In the genomic region with DNA sequence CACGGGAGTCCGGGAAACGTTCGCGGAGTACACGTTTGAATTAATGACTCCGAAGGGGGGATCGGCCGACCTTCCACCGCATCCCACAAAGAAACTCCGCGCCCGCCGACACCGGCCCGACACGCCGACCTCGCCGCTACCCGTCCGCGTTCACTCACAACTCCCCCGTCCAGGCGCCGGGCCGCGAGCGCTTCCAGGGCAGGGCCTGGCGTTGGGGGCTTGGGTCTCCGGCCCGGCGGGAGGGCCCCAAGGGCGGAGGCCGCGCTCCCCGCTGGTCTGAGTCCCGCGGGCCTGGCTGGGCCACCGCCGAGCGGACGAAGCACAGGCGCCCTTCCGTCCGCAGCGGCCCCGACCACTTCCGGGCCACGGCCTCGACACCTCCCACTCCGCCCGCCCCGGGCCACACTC, we compare ENCODE assay signal across 8 cellular contexts. TPM values are rescaled to one million over a fixed set of nuclear protein-coding genes. Genes with fewer than 3 reads are reported as not detected.
DNase-seq lines count a peak whose midpoint lies in the region; ATAC-seq and TF ChIP-seq lines count a peak whose summit lies in the region.
"Not testable (repeated sequence)": the region's sequence is repeated elsewhere in the genome, so short reads cannot be mapped to it uniquely, and the experiment has no call there.

No MANE protein-coding gene starts in this region.

- intact Hi-C loops in psoas muscle (cut with DNase I) = loop anchor here in 1 of 2 donors (5.0 kb wide), 1 partner anchor 70 kb away; no protein-coding TSS in a partner anchor

- peaks cover 28% of the 10 kb centered on the region for H3K4me1 ChIP-seq in psoas muscle

- peak overlapping the region; percentile 99 for H3K27ac ChIP-seq in caudate nucleus (ENCODE audit: low read depth, low read length)
- peak overlapping the region; percentile 97 for H3K27ac ChIP-seq in psoas muscle

- peak overlapping the region; percentile 93 for H3K4me3 ChIP-seq in iPS-18c (ENCODE audit: insufficient read depth, low read depth, low read length)
- H3K4me3 ChIP-seq in psoas muscle = peak overlapping the region; percentile 73

- WGBS in psoas muscle, 3 donors = 0 to 1% (median 1%) methylated on average over 30 to 54 of the region's 54 CpGs

- H3K9me3 ChIP-seq in iPS-18c (ENCODE audit: control insufficient read depth, insufficient read depth, low read length); psoas muscle: not testable (repeated sequence)

- DNase-seq in AG08395 (ENCODE audit: low spot score) (peak; percentile 42), KG1 (lab: John Stamatoyannopoulos, UW) (peak; percentile 68), UCSD-AML1 (lab: John Stamatoyannopoulos, UW; ENCODE audit: unreplicated experiment) (peak; percentile 90), caudate nucleus (lab: John Stamatoyannopoulos, UW) (peak in 3 of 61 donors; percentile 61 to 78 (median 76))
- not testable (repeated sequence) for DNase-seq in psoas muscle

- ATAC-seq in GM18909 (IDR thresholded peaks at IDR 0.05; ENCODE audit: poor library complexity, unreplicated experiment) = peak; percentile 70
- ATAC-seq in HG02642 (IDR thresholded peaks at IDR 0.05; ENCODE audit: poor library complexity, unreplicated experiment) = peak; percentile 71
- ATAC-seq in psoas muscle = peak; percentile 82 to 89 (median 86)

- TF ChIP-seq CTCF in psoas muscle (IDR thresholded peaks at IDR 0.05) = not testable (repeated sequence)

- peaks cover 9 to 30% of the 10 kb centered on the region in 2 donors for H3K36me3 ChIP-seq in psoas muscle (ENCODE audit: insufficient read depth in 1 of 2, low read depth in 1 of 2)

- not testable (repeated sequence) for H3K27me3 ChIP-seq in psoas muscle (ENCODE audit: insufficient read depth in 3 of 3, low read length in 2 of 3)

RNA-seq across cellular contexts. Expression of gene RNPS1, which starts 0.4 kb away (rescaled TPM):
- total RNA-seq in psoas muscle = 100 to 1,000 TPM; 165 to 251 (median 187) TPM
- polyA plus RNA-seq in psoas muscle = 100 to 1,000 TPM; 193 to 441 (median 352) TPM

RNA-seq across cellular contexts. Expression of gene ECI1, which starts 16.1 kb away (rescaled TPM):
- total RNA-seq in psoas muscle = 100 to 1,000 TPM; 103 to 143 (median 126) TPM
- 100 to 1,000 TPM in 2 of 3 donors, 10 to 100 TPM in 1; 81.7 to 205 (median 183) TPM for polyA plus RNA-seq in psoas muscle

RNA-seq across cellular contexts. Expression of gene DNASE1L2, which starts 31.3 kb away (rescaled TPM):
- total RNA-seq in psoas muscle = 1 to 10 TPM in 1 of 4 donors, under 1 TPM in 3; 0.28 to 1.2 (median 0.60) TPM
- under 1 TPM; 0.17 to 0.35 (median 0.30) TPM for polyA plus RNA-seq in psoas muscle

RNA-seq across cellular contexts. Expression of gene E4F1, which starts 44.1 kb away (rescaled TPM):
- 10 to 100 TPM; 11.1 to 22.9 (median 12.8) TPM for total RNA-seq in psoas muscle
- 10 to 100 TPM; 16.8 to 21.8 (median 19.1) TPM for polyA plus RNA-seq in psoas muscle

RNA-seq across cellular contexts. Expression of gene PGP, which starts 52.9 kb away (rescaled TPM):
- 10 to 100 TPM; 27.2 to 35.9 (median 29.8) TPM for total RNA-seq in psoas muscle
- 10 to 100 TPM; 20.9 to 27.4 (median 24.0) TPM for polyA plus RNA-seq in psoas muscle
